ENCODE assay signal across 27 cellular contexts in the genomic region with DNA sequence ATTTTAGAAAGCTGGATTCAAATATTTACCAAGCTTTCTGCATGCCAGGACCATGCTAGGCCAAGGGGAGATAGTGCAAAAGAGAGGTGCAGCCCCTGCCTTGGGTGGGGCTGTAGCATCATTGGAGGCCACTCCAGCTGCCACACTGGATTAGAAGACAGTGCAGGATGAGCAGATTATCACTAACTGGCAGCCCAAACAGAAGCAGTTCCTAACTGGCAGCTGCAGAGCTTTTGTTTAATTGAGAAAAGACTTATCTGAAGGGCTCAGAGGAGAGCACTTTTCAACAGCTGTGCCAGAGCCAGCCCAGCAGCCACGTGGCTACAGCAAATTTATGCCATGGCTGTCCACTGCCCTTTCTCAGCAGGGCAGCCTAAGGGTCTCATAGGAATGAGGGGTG. TPM values are rescaled to one million over a fixed set of nuclear protein-coding genes. Genes with fewer than 3 reads are reported as not detected.
"Had no signal": no experiment of that assay in that cellular context is flagged by ENCODE, and none has a peak within 500 bp of the region (broad histone marks: within the 10 kb centered on the region; RNA-seq: fewer than 3 reads in every experiment).

No MANE protein-coding gene starts in this region.

- ATAC-seq: esophagus mucosa; gastrocnemius medialis; left ventricle myocardium superior; mucosa of descending colon; natural killer cell treated with Interleukin-12 subunit alpha and Interleukin-12 subunit beta and Interleukin-15 and Interleukin-18, amount 100 ng/mL, for 72 hours; pancreas; sciatic nerve; stimulated activated memory B cell treated with anti-CD40 and anti-IgM and Interleukin-4, amounts not matched to agents 10 μg/mL and 1 μg/mL and 100 μg/mL, for 72 hours; stimulated activated naive CD8-positive, alpha-beta T cell treated with anti-CD3 and anti-CD28 coated beads, Interleukin-15, Interleukin-2, amounts not matched to agents 100 U/mL and 50 U/mL, for 24 hours had no signal

- DNase-seq: cortex of kidney; dorsolateral prefrontal cortex; effector CD4-positive, alpha-beta T cell; foreskin fibroblast; gastrocnemius medialis; head of caudate nucleus; left ventricle myocardium superior; mucosa of descending colon; naive B cell; pancreas; spleen; stimulated activated CD4-positive, alpha-beta T cell treated with anti-CD3 and anti-CD28 coated beads, Interleukin-4, amount 100 ng/mL, for 4 hours; stimulated activated naive CD8-positive, alpha-beta T cell treated with anti-CD3 and anti-CD28 coated beads, Interleukin-15, Interleukin-2, amounts not matched to agents 100 U/mL and 50 U/mL, for 24 hours; substantia nigra; testis; tibial artery; upper lobe of left lung had no signal

- H3K4me3 ChIP-seq: dorsolateral prefrontal cortex, gastrocnemius medialis, lung, mucosa of descending colon, pancreas, skin epidermis, spleen, testis, tibial artery, upper lobe of left lung had no signal

- H3K9me3 ChIP-seq: gastrocnemius medialis, mucosa of descending colon, neutrophil, pancreas, spleen, testis, tibial artery, upper lobe of left lung had no signal

- H3K4me1 ChIP-seq: pancreas, testis, upper lobe of left lung had no signal

- H3K27me3 ChIP-seq: dorsolateral prefrontal cortex, gastrocnemius medialis, neutrophil, pancreas, spleen, testis, upper lobe of left lung had no signal

- H3K27ac ChIP-seq: dorsolateral prefrontal cortex, gastrocnemius medialis, neutrophil, pancreas, skin epidermis, spleen, testis, tibial artery, upper lobe of left lung had no signal

- H3K36me3 ChIP-seq: gastrocnemius medialis, neutrophil, pancreas, spleen, tibial artery, upper lobe of left lung had no signal

RNA-seq across cellular contexts. Expression of gene ACSBG1, which starts 13.5 kb away (rescaled TPM):
- total RNA-seq: esophagus mucosa, omental fat pad, progenitor cell of endocrine pancreas had no signal

RNA-seq across cellular contexts. Expression of gene DNAJA4, which starts 16.5 kb away (rescaled TPM):
- total RNA-seq: neural crest cell had no signal
